Comparison of ENCODE assay signal across 26 cellular contexts in the genomic region with DNA sequence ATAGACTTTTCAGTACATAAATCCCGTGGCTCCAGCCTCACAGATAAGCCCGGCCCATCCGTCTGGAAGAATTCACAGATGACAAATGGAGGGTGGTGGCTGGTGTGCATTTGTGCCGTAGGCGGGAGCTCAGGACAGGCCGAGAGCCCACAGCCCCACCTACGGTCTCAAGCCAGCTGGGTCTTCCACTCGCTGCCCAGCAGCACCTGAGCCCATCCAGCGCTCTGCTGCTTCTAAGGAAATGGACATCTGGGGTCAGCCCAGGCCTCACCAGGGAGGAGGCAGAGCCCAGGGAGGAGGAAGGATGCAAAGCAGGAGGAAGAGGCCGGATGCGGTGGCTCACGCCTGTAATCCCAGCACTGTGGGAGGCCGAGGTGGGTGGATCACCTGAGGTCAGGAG.
"Had no signal": no experiment of that assay in that cellular context is flagged by ENCODE, and none has a peak within 500 bp of the region (broad histone marks: within the 10 kb centered on the region; RNA-seq: fewer than 3 reads in every experiment).

No MANE protein-coding gene starts in this region.

- H3K36me3 ChIP-seq: brain microvascular endothelial cell, cardiac muscle cell had no signal

- H3K27ac ChIP-seq: brain microvascular endothelial cell, cardiac muscle cell had no signal

- H3K27ac Mint-ChIP-seq: activated B cell treated with CpG ODN at 0.5 μM for 24 hours; activated CD4-positive, alpha-beta T cell treated with anti-CD3 and anti-CD28 coated beads, Interleukin-2, amount 10 ng/mL, durations not matched to agents 24 days and 14 days; activated CD8-positive, alpha-beta memory T cell treated with anti-CD3 and anti-CD28 coated beads, Interleukin-2, amount 10 ng/mL, durations not matched to agents 7 days and 5 days; activated naive CD4-positive, alpha-beta T cell treated with anti-CD3 and anti-CD28 coated beads, Interleukin-2, amount 50 U/mL, for 72 hours; activated naive CD8-positive, alpha-beta T cell treated with anti-CD3 and anti-CD28 coated beads, Interleukin-2, amount 50 U/mL, for 24 hours; activated T-cell treated with anti-CD3 and anti-CD28 coated beads, Interleukin-2, amount 50 U/mL, for 24 hours; T-helper 1 cell treated with Interleukin-12 subunit alpha and Interleukin-12 subunit beta and Interleukin-4 antibody, amounts not matched to agents 30 μg/mL and 1 μg/mL, for 36 hours had no signal

- H3K4me3 ChIP-seq: cardiac muscle cell had no signal

- H3K4me3 Mint-ChIP-seq: activated B cell treated with CpG ODN at 0.5 μM for 24 hours; activated CD4-positive, alpha-beta T cell treated with anti-CD3 and anti-CD28 coated beads, Interleukin-2, amount 10 ng/mL, durations not matched to agents 24 days and 14 days; activated CD8-positive, alpha-beta memory T cell treated with anti-CD3 and anti-CD28 coated beads, Interleukin-2, amount 10 ng/mL, durations not matched to agents 7 days and 5 days; activated naive CD8-positive, alpha-beta T cell treated with anti-CD3 and anti-CD28 coated beads, Interleukin-2, amount 50 U/mL, for 24 hours; activated T-cell treated with anti-CD3 and anti-CD28 coated beads, Interleukin-2, amount 50 U/mL, for 24 hours; T-helper 1 cell treated with Interleukin-12 subunit alpha and Interleukin-12 subunit beta and Interleukin-4 antibody, amounts not matched to agents 30 μg/mL and 1 μg/mL, for 36 hours had no signal

- H3K27me3 ChIP-seq: brain microvascular endothelial cell, cardiac muscle cell had no signal

- DNase-seq: activated B cell treated with CpG ODN at 0.5 μM for 24 hours; activated CD4-positive, alpha-beta T cell treated with anti-CD3 and anti-CD28 coated beads for 1 hour; activated CD4-positive, alpha-beta T cell treated with anti-CD3 and anti-CD28 coated beads, Interleukin-2, amount 10 ng/mL, durations not matched to agents 24 days and 14 days; activated CD4-positive, alpha-beta T cell treated with anti-CD3 and anti-CD28 coated beads, Interleukin-2, amount 50 U/mL, for 48 hours; activated CD8-positive, alpha-beta memory T cell treated with anti-CD3 and anti-CD28 coated beads, Interleukin-2, amount 10 ng/mL, durations not matched to agents 7 days and 5 days; activated effector memory CD4-positive, alpha-beta T cell treated with anti-CD3 and anti-CD28 coated beads, Interleukin-2, amount 50 U/mL, for 16 hours; activated naive CD4-positive, alpha-beta T cell treated with Interleukin-2 at 50 U/mL for 16 hours; activated naive CD8-positive, alpha-beta T cell treated with anti-CD3 and anti-CD28 coated beads, Interleukin-2, amount 50 U/mL, for 24 hours; activated T-cell treated with anti-CD3 and anti-CD28 coated beads, Interleukin-2, amount 50 U/mL, for 24 hours; amniotic stem cell; brain microvascular endothelial cell; cerebellar nuclear complex; KG1; NCI-H1048; NCI-H146; NCI-H1930; NCI-H2107; NCI-H345; NCI-H510A; NCI-H526 treated with DMSO at 0.1 percent for 48 hours; NK-92 treated with Interleukin-12 subunit alpha and Interleukin-12 subunit beta, amount 100 ng/mL, for 24 hours; SHP77 treated with DMSO at 0.1 percent for 48 hours; T-helper 9 cell had no signal

- ATAC-seq: activated CD8-positive, alpha-beta memory T cell treated with anti-CD3 and anti-CD28 coated beads, Interleukin-2, amount 10 ng/mL, durations not matched to agents 7 days and 5 days; activated naive CD4-positive, alpha-beta T cell treated with anti-CD3 and anti-CD28 coated beads, Interleukin-2, amount 50 U/mL, for 72 hours; activated naive CD8-positive, alpha-beta T cell treated with anti-CD3 and anti-CD28 coated beads, Interleukin-2, amount 50 U/mL, for 24 hours had no signal

- H3K27me3 Mint-ChIP-seq: activated CD4-positive, alpha-beta T cell treated with anti-CD3 and anti-CD28 coated beads, Interleukin-2, amount 10 ng/mL, durations not matched to agents 24 days and 14 days; activated CD8-positive, alpha-beta memory T cell treated with anti-CD3 and anti-CD28 coated beads, Interleukin-2, amount 10 ng/mL, durations not matched to agents 7 days and 5 days had no signal

- H3K36me3 Mint-ChIP-seq: activated CD8-positive, alpha-beta memory T cell treated with anti-CD3 and anti-CD28 coated beads, Interleukin-2, amount 10 ng/mL, durations not matched to agents 7 days and 5 days; activated naive CD4-positive, alpha-beta T cell treated with anti-CD3 and anti-CD28 coated beads, Interleukin-2, amount 50 U/mL, for 72 hours had no signal

- H3K4me1 Mint-ChIP-seq: activated B cell treated with CpG ODN at 0.5 μM for 24 hours; activated CD4-positive, alpha-beta T cell treated with anti-CD3 and anti-CD28 coated beads, Interleukin-2, amount 10 ng/mL, durations not matched to agents 24 days and 14 days; activated CD8-positive, alpha-beta memory T cell treated with anti-CD3 and anti-CD28 coated beads, Interleukin-2, amount 10 ng/mL, durations not matched to agents 7 days and 5 days; activated naive CD8-positive, alpha-beta T cell treated with anti-CD3 and anti-CD28 coated beads, Interleukin-2, amount 50 U/mL, for 24 hours had no signal
